1 cellular context compared by ENCODE assay signal in the genomic region with DNA sequence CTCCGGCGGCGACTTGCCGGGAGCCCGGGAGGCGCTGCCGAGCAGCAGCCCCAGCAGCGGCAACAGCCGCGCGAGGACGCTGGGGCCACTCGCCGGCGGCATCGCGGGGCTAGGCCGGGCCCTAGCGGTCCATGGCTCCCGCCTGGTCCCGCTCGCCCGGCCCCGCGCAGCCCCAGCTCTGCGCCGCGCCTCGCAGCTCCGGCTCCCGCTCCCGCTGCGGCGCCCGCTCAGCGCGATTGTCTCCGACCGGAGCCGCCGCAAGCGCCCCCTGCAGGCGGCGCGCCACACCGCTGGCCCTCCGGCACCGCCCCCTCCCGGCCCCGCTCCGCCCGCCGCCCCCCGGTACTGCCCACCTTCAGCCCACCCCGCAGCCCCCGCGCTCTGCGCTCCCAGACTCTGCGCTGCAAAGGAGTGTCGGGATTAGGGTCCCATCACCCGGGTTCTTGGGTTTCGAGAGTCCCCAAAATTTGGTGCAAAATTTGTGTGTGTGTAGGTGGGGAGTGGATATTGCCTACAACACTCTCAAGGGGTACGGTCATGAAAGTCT.
TF ChIP-seq lines count a peak whose summit lies in the region.

A gene (minus strand): TSS at position 241 of the 547 bp plus-strand sequence. CDS start 139 bp downstream, at position 102.

TF ChIP-seq in HCT116, 20 proteins besides CTCF, POLR2A, EP300 and RAD21 (continued from another document):
- peak; percentile 37; the same call in 1 of the 2 replicates for TF ChIP-seq ZFX (IDR thresholded peaks at IDR 0.05)
- TF ChIP-seq POLR2AphosphoS5 (IDR thresholded peaks at IDR 0.05; ENCODE audit: low read depth, low read length): peak; percentile 79
